19 cellular contexts compared by ENCODE assay signal in the genomic region with DNA sequence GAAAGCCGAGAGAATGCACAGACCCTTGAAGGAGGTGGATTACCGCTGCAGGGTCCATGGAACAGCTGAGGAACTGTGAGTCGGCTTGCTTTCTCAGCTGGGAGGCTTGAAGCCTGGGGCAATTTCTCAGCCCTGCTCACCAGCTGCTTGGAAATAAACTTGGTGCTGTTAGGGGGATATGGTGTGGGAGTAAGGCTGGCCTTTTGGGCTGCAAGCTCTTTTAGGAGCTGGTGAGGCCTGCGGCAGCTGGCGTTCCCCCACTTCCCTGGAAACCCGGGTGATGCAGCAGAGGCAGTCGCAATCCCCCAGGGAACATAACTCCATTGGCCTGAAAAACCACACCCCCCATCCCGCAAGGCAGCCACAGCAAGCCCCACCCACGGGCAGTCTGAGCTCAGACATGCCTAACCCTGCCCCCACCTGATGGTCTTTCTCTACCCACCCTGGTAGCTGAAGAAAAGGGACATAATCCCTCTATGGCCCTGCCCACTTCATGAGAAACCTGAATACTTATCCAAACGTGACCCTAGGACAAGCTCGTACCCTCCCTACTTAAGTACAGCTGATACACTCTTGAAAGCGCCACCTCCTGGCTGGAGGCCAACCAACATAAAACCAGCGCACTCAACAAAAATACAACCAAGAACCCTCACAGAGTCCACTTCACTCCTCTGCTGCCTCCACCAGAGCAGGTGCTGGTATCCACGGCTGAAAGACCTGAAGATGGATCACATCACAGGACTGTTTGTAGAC.
"Had no signal": no experiment of that assay in that cellular context is flagged by ENCODE, and none has a peak within 500 bp of the region (broad histone marks: within the 10 kb centered on the region; RNA-seq: fewer than 3 reads in every experiment).

No MANE protein-coding gene starts in this region.

- H3K27me3 ChIP-seq: cardiac muscle cell, transverse colon had no signal

- H3K9me3 Mint-ChIP-seq: activated T-helper 1 cell treated with anti-CD3 and anti-CD28 coated beads, Interleukin-12 subunit alpha, Interleukin-12 subunit beta, Interleukin-2, Interleukin-4 antibody, amounts not matched to agents 30 ng/mL and 10 ng/mL and 1 ng/mL, durations not matched to agents 14 hours and 24 hours and 36 hours had no signal

- H3K27ac ChIP-seq: cardiac muscle cell, transverse colon, WERI-Rb-1 had no signal

- H3K36me3 ChIP-seq: cardiac muscle cell, transverse colon, WERI-Rb-1 had no signal

- H3K4me3 Mint-ChIP-seq: activated CD8-positive, alpha-beta T cell treated with anti-CD3 and anti-CD28 coated beads, Interleukin-2, amount 10 ng/mL, durations not matched to agents 7 days and 5 days; activated T-helper 1 cell treated with anti-CD3 and anti-CD28 coated beads, Interleukin-12 subunit alpha, Interleukin-12 subunit beta, Interleukin-2, Interleukin-4 antibody, amounts not matched to agents 30 ng/mL and 10 ng/mL and 1 ng/mL, durations not matched to agents 14 hours and 24 hours and 36 hours; naive thymus-derived CD8-positive, alpha-beta T cell; stimulated activated memory B cell treated with anti-CD40 and anti-IgM and Interleukin-4, amounts not matched to agents 10 μg/mL and 1 μg/mL and 100 μg/mL, for 72 hours had no signal

- H3K4me1 Mint-ChIP-seq: naive thymus-derived CD8-positive, alpha-beta T cell; stimulated activated memory B cell treated with anti-CD40 and anti-IgM and Interleukin-4, amounts not matched to agents 10 μg/mL and 1 μg/mL and 100 μg/mL, for 72 hours had no signal

- H3K27me3 Mint-ChIP-seq: naive thymus-derived CD8-positive, alpha-beta T cell; progenitor cell of endocrine pancreas; stimulated activated memory B cell treated with anti-CD40 and anti-IgM and Interleukin-4, amounts not matched to agents 10 μg/mL and 1 μg/mL and 100 μg/mL, for 72 hours had no signal

- ATAC-seq: activated CD8-positive, alpha-beta T cell treated with anti-CD3 and anti-CD28 coated beads, Interleukin-2, amount 10 ng/mL, durations not matched to agents 7 days and 5 days; left lobe of liver; mucosa of descending colon; naive thymus-derived CD8-positive, alpha-beta T cell; right cardiac atrium; stimulated activated memory B cell treated with anti-CD40 and anti-IgM and Interleukin-4, amounts not matched to agents 10 μg/mL and 1 μg/mL and 100 μg/mL, for 72 hours had no signal

- H3K36me3 Mint-ChIP-seq: naive thymus-derived CD8-positive, alpha-beta T cell; stimulated activated memory B cell treated with anti-CD40 and anti-IgM and Interleukin-4, amounts not matched to agents 10 μg/mL and 1 μg/mL and 100 μg/mL, for 72 hours had no signal

- H3K4me1 ChIP-seq: transverse colon had no signal

- H3K27ac Mint-ChIP-seq: activated CD8-positive, alpha-beta T cell treated with anti-CD3 and anti-CD28 coated beads, Interleukin-2, amount 10 ng/mL, durations not matched to agents 7 days and 5 days; activated T-helper 1 cell treated with anti-CD3 and anti-CD28 coated beads, Interleukin-12 subunit alpha, Interleukin-12 subunit beta, Interleukin-2, Interleukin-4 antibody, amounts not matched to agents 30 ng/mL and 10 ng/mL and 1 ng/mL, durations not matched to agents 14 hours and 24 hours and 36 hours; naive thymus-derived CD8-positive, alpha-beta T cell; progenitor cell of endocrine pancreas; stimulated activated memory B cell treated with anti-CD40 and anti-IgM and Interleukin-4, amounts not matched to agents 10 μg/mL and 1 μg/mL and 100 μg/mL, for 72 hours had no signal

- DNase-seq: activated CD4-positive, alpha-beta T cell treated with anti-CD3 and anti-CD28 coated beads for 48 hours; activated CD8-positive, alpha-beta memory T cell treated with anti-CD3 and anti-CD28 coated beads, Interleukin-2, amount 50 U/mL, for 48 hours; activated CD8-positive, alpha-beta T cell treated with anti-CD3 and anti-CD28 coated beads, Interleukin-2, amount 10 ng/mL, durations not matched to agents 7 days and 5 days; activated naive CD4-positive, alpha-beta T cell treated with Interleukin-2 at 50 U/mL for 16 hours; foreskin melanocyte; head of caudate nucleus; mammary epithelial cell; mucosa of descending colon; naive thymus-derived CD8-positive, alpha-beta T cell; nucleus accumbens; transverse colon; WERI-Rb-1 had no signal

- H3K4me3 ChIP-seq: cardiac muscle cell, mucosa of descending colon, smooth muscle cell, transverse colon had no signal
